Comparison of ENCODE assay signal across 28 cellular contexts in the genomic region with DNA sequence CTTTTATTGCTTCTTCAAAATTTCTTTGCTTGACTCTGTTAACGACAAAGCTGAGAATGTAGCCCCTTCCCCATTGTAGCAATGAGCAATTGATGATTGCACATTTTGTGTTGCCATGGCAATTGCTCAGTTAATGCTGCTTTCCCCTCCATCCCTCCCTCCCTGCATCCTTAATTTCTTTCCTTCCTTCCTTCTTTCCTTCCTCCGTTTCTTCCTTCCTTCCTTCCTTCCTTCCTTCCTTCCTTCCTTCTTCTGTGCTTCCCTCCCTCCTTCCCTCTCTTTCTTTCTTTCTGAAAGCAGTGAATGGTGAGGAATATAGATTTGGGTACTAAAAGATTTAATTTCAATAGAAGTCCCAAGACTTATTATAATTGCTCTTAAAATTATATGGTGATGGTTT.
"Had no signal": no experiment of that assay in that cellular context is flagged by ENCODE, and none has a peak within 500 bp of the region (broad histone marks: within the 10 kb centered on the region; RNA-seq: fewer than 3 reads in every experiment).

No MANE protein-coding gene starts in this region.

- H3K36me3 Mint-ChIP-seq: mesothelial cell of epicardium, naive B cell had no signal

- H3K9me3 ChIP-seq: colonic mucosa, esophagus squamous epithelium, gastrocnemius medialis, heart right ventricle, left lung, lower lobe of right lung, mucosa of descending colon had no signal

- H3K9me3 Mint-ChIP-seq: dendritic cell treated with granulocyte-macrophage colony-stimulating factor and Interleukin-4, amounts not matched to agents 40 ng/mL and 50 ng/mL, for 4 days; endodermal cell; mesothelial cell of epicardium had no signal

- H3K27me3 Mint-ChIP-seq: dendritic cell treated with granulocyte-macrophage colony-stimulating factor and Interleukin-4, amounts not matched to agents 40 ng/mL and 50 ng/mL, for 4 days; effector memory CD8-positive, alpha-beta T cell had no signal

- H3K4me1 Mint-ChIP-seq: endodermal cell, naive B cell had no signal

- ATAC-seq: effector memory CD8-positive, alpha-beta T cell; esophagus mucosa; gastrocnemius medialis; heart right ventricle; left cardiac atrium; left lung; left ventricle myocardium superior; lower lobe of right lung; mucosa of descending colon had no signal

- H3K4me3 Mint-ChIP-seq: dendritic cell treated with granulocyte-macrophage colony-stimulating factor and Interleukin-4, amounts not matched to agents 40 ng/mL and 50 ng/mL, for 4 days; effector memory CD8-positive, alpha-beta T cell; endodermal cell; mesothelial cell of epicardium; naive B cell had no signal

- H3K27ac Mint-ChIP-seq: dendritic cell treated with granulocyte-macrophage colony-stimulating factor and Interleukin-4, amounts not matched to agents 40 ng/mL and 50 ng/mL, for 4 days; effector memory CD8-positive, alpha-beta T cell; endodermal cell; mesothelial cell of epicardium; naive B cell had no signal

- H3K27me3 ChIP-seq: colonic mucosa, esophagus squamous epithelium, gastrocnemius medialis, left lung had no signal

- H3K36me3 ChIP-seq: colonic mucosa, esophagus squamous epithelium, gastrocnemius medialis, heart right ventricle, left lung, lower lobe of right lung had no signal

- H3K4me3 ChIP-seq: colonic mucosa, esophagus squamous epithelium, gastrocnemius medialis, heart right ventricle, left lung, lower lobe of right lung, mucosa of descending colon had no signal

- H3K4me1 ChIP-seq: colonic mucosa, esophagus squamous epithelium, gastrocnemius medialis, left lung, lower lobe of right lung had no signal

- H3K27ac ChIP-seq: colonic mucosa, epithelial cell of prostate, esophagus squamous epithelium, gastrocnemius medialis, heart right ventricle, left lung, lower lobe of right lung had no signal

- DNase-seq: colonic mucosa; cortex of kidney; effector CD8-positive, alpha-beta T cell; effector memory CD8-positive, alpha-beta T cell; endodermal cell; erythroblast; esophagus squamous epithelium; foreskin fibroblast; foreskin melanocyte; gastrocnemius medialis; glutamatergic neuron; head of caudate nucleus; heart right ventricle; hippocampal formation; left cardiac atrium; left lung; left ventricle myocardium superior; lower lobe of right lung; mesenchymal stem cell; mucosa of descending colon; naive B cell had no signal

- FAIRE-seq: endometrium, islet of Langerhans, keratinocyte had no signal
